17 cellular contexts compared by ENCODE assay signal in genomic region chr2:124959582-124959981, GRCh38.
DNase-seq lines count a peak whose midpoint lies in the region; TF ChIP-seq lines count a peak whose summit lies in the region.
"Had no signal": no experiment of that assay in that cellular context is flagged by ENCODE, and none has a peak within 500 bp of the region (broad histone marks: within the 10 kb centered on the region; RNA-seq: fewer than 3 reads in every experiment).

No MANE protein-coding gene starts in this region.

- no peaks in the 10 kb centered on the region for H3K36me3 Mint-ChIP-seq in MCF 10A (ENCODE audit: insufficient read depth, unreplicated experiment)
- no peaks in the 10 kb centered on the region for H3K36me3 Mint-ChIP-seq in activated CD4-positive, alpha-beta T cell treated with anti-CD3 and anti-CD28 coated beads, Interleukin-2, amount 10 ng/mL, durations not matched to agents 24 days and 14 days (ENCODE audit: low read depth)

- no peak for TF ChIP-seq CTCF in MCF 10A (IDR thresholded peaks at IDR 0.05; ENCODE audit: unreplicated experiment)
- TF ChIP-seq CTCF in mammary epithelial cell (conservative IDR thresholded peaks at IDR 0.05 in 1 of 2, IDR thresholded peaks at IDR 0.05 in 1 of 2; ENCODE audit: extremely low read depth in 1 of 2, insufficient read depth in 1 of 2, low read depth in 1 of 2, low read length in 2 of 2), result no peak
- TF ChIP-seq CTCF in fibroblast of pulmonary artery (IDR thresholded peaks at IDR 0.05; ENCODE audit: low read length, missing control alignments), result no peak

- H2AFZ ChIP-seq in mammary epithelial cell (ENCODE audit: low read depth, low read length), result no peak overlapping the region

- H4K20me1 ChIP-seq in mammary epithelial cell (ENCODE audit: insufficient read depth, low read length), result no peaks in the 10 kb centered on the region

- H3K4me3 ChIP-seq in mammary epithelial cell (replicated peaks in 1 of 3; ENCODE audit: insufficient read depth in 1 of 3, low read depth in 2 of 3, low read length in 3 of 3), result no peak overlapping the region
- no peak overlapping the region for H3K4me3 ChIP-seq in adipocyte (ENCODE audit: low read length)
- no peak overlapping the region for H3K4me3 ChIP-seq in fibroblast of pulmonary artery (replicated peaks; ENCODE audit: low read depth, low read length)
- no peak overlapping the region for H3K4me3 ChIP-seq in HAP-1
- H3K4me3 ChIP-seq: SJSA1 had no signal

- H3K4me1 ChIP-seq in mammary epithelial cell (ENCODE audit: insufficient read depth, low read length) (no peaks in the 10 kb centered on the region), adipocyte (ENCODE audit: control insufficient read depth, insufficient read depth, low read length) (no peaks in the 10 kb centered on the region), HAP-1 (no peaks in the 10 kb centered on the region)
- H3K4me1 ChIP-seq: Caco-2, SJSA1 had no signal

- intact Hi-C loops in MCF 10A (cut with micrococcal nuclease), result no loop called here
- intact Hi-C loops in mammary epithelial cell (cut with micrococcal nuclease), result no loop called here
- intact Hi-C loops in activated CD4-positive, alpha-beta T cell treated with anti-CD3 and anti-CD28 coated beads, Interleukin-2, amount 10 ng/mL, durations not matched to agents 24 days and 14 days (cut with micrococcal nuclease), result no loop called here

- peaks cover 7% of the 10 kb centered on the region for H3K9me3 Mint-ChIP-seq in MCF 10A (ENCODE audit: unreplicated experiment)
- peaks cover 6% of the 10 kb centered on the region for H3K9me3 Mint-ChIP-seq in activated CD4-positive, alpha-beta T cell treated with anti-CD3 and anti-CD28 coated beads, Interleukin-2, amount 10 ng/mL, durations not matched to agents 24 days and 14 days

- CTCF ChIA-PET in MCF 10A (lab: Yijun Ruan, JAX) (interaction anchor here (0.6 kb wide), 1 partner anchor 500 kb away, joined by 3 read pairs; no protein-coding TSS in a partner anchor), mammary epithelial cell (lab: Charles Lee; ENCODE audit: low non-redundant PET) (no interaction called here)

- H3K4me3 Mint-ChIP-seq in MCF 10A (ENCODE audit: unreplicated experiment), result no peak overlapping the region
- H3K4me3 Mint-ChIP-seq in activated CD4-positive, alpha-beta T cell treated with anti-CD3 and anti-CD28 coated beads, Interleukin-2, amount 10 ng/mL, durations not matched to agents 24 days and 14 days, result no peak overlapping the region

- no peaks in the 10 kb centered on the region for H3K27me3 Mint-ChIP-seq in MCF 10A (ENCODE audit: insufficient read depth, unreplicated experiment)
- no peaks in the 10 kb centered on the region for H3K27me3 Mint-ChIP-seq in activated CD4-positive, alpha-beta T cell treated with anti-CD3 and anti-CD28 coated beads, Interleukin-2, amount 10 ng/mL, durations not matched to agents 24 days and 14 days

- no peaks in the 10 kb centered on the region for H3K27me3 ChIP-seq in mammary epithelial cell (ENCODE audit: insufficient read depth, low read length)
- no peaks in the 10 kb centered on the region for H3K27me3 ChIP-seq in adipocyte (replicated peaks; ENCODE audit: control insufficient read depth, insufficient read depth, low read length)
- H3K27me3 ChIP-seq in HAP-1 (ENCODE audit: low read depth), result no peaks in the 10 kb centered on the region
- H3K27me3 ChIP-seq: SJSA1 had no signal

- no peaks in the 10 kb centered on the region for H3K4me1 Mint-ChIP-seq in MCF 10A (ENCODE audit: insufficient read depth, unreplicated experiment)
- no peaks in the 10 kb centered on the region for H3K4me1 Mint-ChIP-seq in activated CD4-positive, alpha-beta T cell treated with anti-CD3 and anti-CD28 coated beads, Interleukin-2, amount 10 ng/mL, durations not matched to agents 24 days and 14 days

- no peak overlapping the region for H3K4me2 ChIP-seq in mammary epithelial cell (ENCODE audit: insufficient read depth, low read depth, low read length)

- H3K9me3 ChIP-seq in mammary epithelial cell (replicated peaks; ENCODE audit: insufficient read depth, low read length) (peaks cover 4% of the 10 kb centered on the region), adipocyte (ENCODE audit: control insufficient read depth, low read length) (no peaks in the 10 kb centered on the region), HAP-1 (no peaks in the 10 kb centered on the region; the same call in 1 of the 2 replicates)
- H3K9me3 ChIP-seq: Caco-2, SJSA1 had no signal

- H3K79me2 ChIP-seq in mammary epithelial cell (ENCODE audit: insufficient read depth, low read length), result no peaks in the 10 kb centered on the region

- H3K36me3 ChIP-seq in mammary epithelial cell (ENCODE audit: insufficient read depth, low read length) (no peaks in the 10 kb centered on the region), adipocyte (ENCODE audit: control insufficient read depth, insufficient read depth, low read length, severe bottlenecking) (no peaks in the 10 kb centered on the region), HAP-1 (replicated peaks) (no peaks in the 10 kb centered on the region)
- H3K36me3 ChIP-seq: SJSA1 had no signal

- no peak overlapping the region for H3K27ac ChIP-seq in mammary epithelial cell (ENCODE audit: insufficient read depth, low read depth, low read length)
- H3K27ac ChIP-seq: HL-60, SJSA1 had no signal

- no TSS peak for BruUV-seq in MCF 10A (replicated peaks; lab: Mats Ljungman, UMichigan)
- no TSS peak for BruUV-seq in mammary epithelial cell (replicated peaks; lab: Mats Ljungman, UMichigan)

- POLR2A ChIA-PET in MCF 10A (lab: Yijun Ruan, JAX), result no interaction called here

- DNase-seq in MCF 10A (ENCODE audit: unreplicated experiment) (peak; percentile 74), mammary epithelial cell (no peak), adipocyte (ENCODE audit: low read depth) (peak; percentile 2), fibroblast of pulmonary artery (ENCODE audit: low read depth) (peak; percentile 36), superior temporal gyrus (ENCODE audit: extremely low spot score) (peak; percentile 61), HAP-1 (ENCODE audit: low spot score in 2 of 2) (no peak), mesenteric fat pad (ENCODE audit: low spot score) (no peak)
- DNase-seq in activated CD4-positive, alpha-beta T cell treated with anti-CD3 and anti-CD28 coated beads, Interleukin-2, amount 10 ng/mL, durations not matched to agents 24 days and 14 days, result no peak
- DNase-seq: Caco-2, HCEC 1CT, KBM-7, NCI-H1092, NCI-H187 treated with DMSO at 0.1 percent for 48 hours, NCI-H345, NCI-H526 treated with DMSO at 0.1 percent for 48 hours had no signal

- in situ Hi-C loops in mammary epithelial cell (cut with MboI; ENCODE audit: low sequenced_read_pairs in 2 of 2) (no loop called here), HAP-1 (cut with MboI; ENCODE audit: low sequenced_read_pairs) (no loop called here)

- H3K27ac Mint-ChIP-seq in MCF 10A (ENCODE audit: low read depth, unreplicated experiment), result no peak overlapping the region
- H3K27ac Mint-ChIP-seq in activated CD4-positive, alpha-beta T cell treated with anti-CD3 and anti-CD28 coated beads, Interleukin-2, amount 10 ng/mL, durations not matched to agents 24 days and 14 days, result no peak overlapping the region

- H3K9ac ChIP-seq in mammary epithelial cell (ENCODE audit: insufficient read depth, low read length) (no peak overlapping the region), adipocyte (ENCODE audit: low read length) (no peak overlapping the region)

- no CpG with 5 or more reads among the region's 1 CpG for WGBS in mammary epithelial cell (ENCODE audit: low coverage, missing lambda C conversion rate)

- dilution Hi-C loops in mammary epithelial cell (cut with HindIII; ENCODE audit: low sequenced_read_pairs), result no loop called here

Comparison
In these comparisons a context has a peak if more than half of its experiments do, and no peak if none do; other contexts are left out.
1. DNase-seq: peak in MCF 10A (single experiment), adipocyte (single experiment), fibroblast of pulmonary artery (single experiment) and superior temporal gyrus (single experiment); none in mammary epithelial cell (single experiment), HAP-1 (0 of 2), mesenteric fat pad (single experiment) and activated CD4-positive, alpha-beta T cell treated with anti-CD3 and anti-CD28 coated beads, Interleukin-2, amount 10 ng/mL, durations not matched to agents 24 days and 14 days (single experiment).